2 cellular contexts compared by ENCODE assay signal in genomic region chrX:47603125-47603524, GRCh38. TPM values are rescaled to one million over a fixed set of nuclear protein-coding genes. Genes with fewer than 3 reads are reported as not detected.
"Had no signal": no experiment of that assay in that cellular context is flagged by ENCODE, and none has a peak within 500 bp of the region (broad histone marks: within the 10 kb centered on the region; RNA-seq: fewer than 3 reads in every experiment).

No MANE protein-coding gene starts in this region.

RNA-seq across cellular contexts. Expression of gene SYN1, which starts 16.5 kb away (rescaled TPM):
- total RNA-seq: pulmonary artery endothelial cell, skeletal muscle tissue had no signal
